18 cellular contexts compared by ENCODE assay signal in genomic region chr11:108596701-108597100, GRCh38. TPM values are rescaled to one million over a fixed set of nuclear protein-coding genes. Genes with fewer than 3 reads are reported as not detected.
DNase-seq lines count a peak whose midpoint lies in the region; ATAC-seq and TF ChIP-seq lines count a peak whose summit lies in the region.
"Had no signal": no experiment of that assay in that cellular context is flagged by ENCODE, and none has a peak within 500 bp of the region (broad histone marks: within the 10 kb centered on the region; RNA-seq: fewer than 3 reads in every experiment).

No MANE protein-coding gene starts in this region.

- DNase-seq in AML-193 (lab: John Stamatoyannopoulos, UW) (peak; percentile 17 to 27), GM23338 (ENCODE audit: low spot score) (no peak), M059J (ENCODE audit: low read depth) (peak; percentile 31), mesenchymal stem cell (no peak), kidney glomerular epithelial cell (lab: John Stamatoyannopoulos, UW) (no peak)
- DNase-seq: 8988T; ACHN; C1 segment of cervical spinal cord; Calu3; CD4-positive, alpha-beta memory T cell; COR-L47; DMS53; DMS79 treated with DMSO at 0.1 percent for 48 hours; GOT3; HCEC 1CT had no signal

- H3K4me2 ChIP-seq in GM23338 (no peak overlapping the region), mesenchymal stem cell (ENCODE audit: low read length, poor library complexity, severe bottlenecking) (no peak overlapping the region)
- H3K4me2 ChIP-seq: A549 had no signal

- H4K91ac ChIP-seq in mesenchymal stem cell (ENCODE audit: low read length): no peak overlapping the region

- H4K8ac ChIP-seq in mesenchymal stem cell (ENCODE audit: low read length): no peak overlapping the region

- no peak overlapping the region for H3K27ac Mint-ChIP-seq in GM23338

- H3K27me3 Mint-ChIP-seq in GM23338 (ENCODE audit: insufficient read depth, low read depth, poor library complexity): peaks cover 14% of the 10 kb centered on the region

- H3K23ac ChIP-seq in mesenchymal stem cell (ENCODE audit: low read length in 2 of 2): no peak overlapping the region

- peak overlapping the region; percentile 13 for H2AK5ac ChIP-seq in mesenchymal stem cell (ENCODE audit: low read length, severe bottlenecking)

- no peaks in the 10 kb centered on the region for H3K9me2 ChIP-seq in GM23338 (ENCODE audit: insufficient read depth)

- WGBS in mesenchymal stem cell: 50% methylated on average over 2 of the region's 2 CpGs

- H3K79me1 ChIP-seq in mesenchymal stem cell (replicated peaks; ENCODE audit: low read length, poor library complexity, severe bottlenecking): peaks cover 2% of the 10 kb centered on the region

- H3K9me3 ChIP-seq in mesenchymal stem cell (ENCODE audit: control insufficient read depth, low read length): no peaks in the 10 kb centered on the region
- H3K9me3 ChIP-seq: A549 had no signal

- H2BK12ac ChIP-seq in mesenchymal stem cell (ENCODE audit: low read length in 2 of 2): no peak overlapping the region

- no peak overlapping the region for H3K4ac ChIP-seq in mesenchymal stem cell (ENCODE audit: low read depth in 1 of 2, low read length in 2 of 2)

- H3K4me3 Mint-ChIP-seq in GM23338: no peak overlapping the region
- H3K4me3 Mint-ChIP-seq: CD4-positive, alpha-beta memory T cell had no signal

- H3K27ac ChIP-seq in GM23338 (ENCODE audit: low read depth) (no peak overlapping the region), mesenchymal stem cell (ENCODE audit: low read length, poor library complexity, severe bottlenecking) (no peak overlapping the region)
- H3K27ac ChIP-seq: A549 had no signal

- H2BK120ac ChIP-seq in mesenchymal stem cell (ENCODE audit: low read depth, low read length): no peak overlapping the region

- no peak overlapping the region for H2BK5ac ChIP-seq in mesenchymal stem cell (ENCODE audit: low read depth, low read length, poor library complexity, severe bottlenecking)

- H3K79me2 ChIP-seq in GM23338 (replicated peaks; ENCODE audit: insufficient read depth): peaks cover 9% of the 10 kb centered on the region; the same call in 1 of the 2 replicates

- H3F3A ChIP-seq in GM23338 (replicated peaks; ENCODE audit: low read depth): no peaks in the 10 kb centered on the region

- peaks cover 18% of the 10 kb centered on the region for H3K4me1 ChIP-seq in GM23338 (ENCODE audit: insufficient read depth)
- H3K4me1 ChIP-seq in mesenchymal stem cell (ENCODE audit: control insufficient read depth, insufficient read depth, low read depth, low read length): peaks cover 6% of the 10 kb centered on the region
- H3K4me1 ChIP-seq: A549 had no signal

- H3K36me3 ChIP-seq in GM23338 (ENCODE audit: insufficient read depth): no peaks in the 10 kb centered on the region
- no peaks in the 10 kb centered on the region for H3K36me3 ChIP-seq in mesenchymal stem cell (ENCODE audit: control insufficient read depth in 1 of 2, insufficient read depth in 2 of 2, low read depth in 1 of 2, low read length in 2 of 2)

- TF ChIP-seq CTCF in GM23338 (conservative IDR thresholded peaks at IDR 0.05; ENCODE audit: low read depth in 2 of 2): no peak

- H3K14ac ChIP-seq in mesenchymal stem cell (ENCODE audit: low read length in 2 of 2): no peak overlapping the region

- H2AFZ ChIP-seq in GM23338 (0 out of 2 replicates have a peak overlapping the region, but pooled peaks have one; percentile 90), mesenchymal stem cell (ENCODE audit: low read depth, low read length) (no peak overlapping the region)

- H2BK15ac ChIP-seq in mesenchymal stem cell (ENCODE audit: low read depth, poor library complexity, severe bottlenecking): no peak overlapping the region

- no peak overlapping the region for H3K18ac ChIP-seq in mesenchymal stem cell (ENCODE audit: low read depth in 1 of 2, low read length in 2 of 2)

- H3K36me3 Mint-ChIP-seq in GM23338 (ENCODE audit: low read depth): no peaks in the 10 kb centered on the region

- H3K27me3 ChIP-seq in GM23338 (ENCODE audit: insufficient read depth) (peaks cover 11% of the 10 kb centered on the region), mesenchymal stem cell (ENCODE audit: control insufficient read depth in 1 of 2, insufficient read depth in 1 of 2, low read length in 2 of 2) (peaks cover 0 to 50% of the 10 kb centered on the region in 2 experiments)

- no peaks in the 10 kb centered on the region for H3K9me3 Mint-ChIP-seq in GM23338

- peaks cover 23% of the 10 kb centered on the region for H3K4me1 Mint-ChIP-seq in GM23338

- H3K4me3 ChIP-seq in GM23338 (no peak overlapping the region), mesenchymal stem cell (ENCODE audit: insufficient read depth in 1 of 2, low read depth in 1 of 2, low read length in 2 of 2) (no peak overlapping the region)
- H3K4me3 ChIP-seq: A549 had no signal

- no peak overlapping the region for H3K9ac ChIP-seq in mesenchymal stem cell (ENCODE audit: low read length)

- ATAC-seq in GM23338 (no peak), HG02870 (IDR thresholded peaks at IDR 0.05; ENCODE audit: unreplicated experiment) (no peak), GM21737 (IDR thresholded peaks at IDR 0.05; ENCODE audit: unreplicated experiment) (no peak)
- ATAC-seq: A549 had no signal

- no peaks in the 10 kb centered on the region for H4K20me1 ChIP-seq in GM23338 (replicated peaks; ENCODE audit: insufficient read depth)

TF ChIP-seq in GM23338, 12 proteins besides CTCF, POLR2A, EP300 and RAD21:
- TF ChIP-seq POLR2AphosphoS5 (IDR thresholded peaks at IDR 0.05; ENCODE audit: low read depth): no peak
- no peak for TF ChIP-seq EZH2phosphoT487 (IDR thresholded peaks at IDR 0.05; ENCODE audit: unreplicated experiment)
- TF ChIP-seq, protein P1, sequence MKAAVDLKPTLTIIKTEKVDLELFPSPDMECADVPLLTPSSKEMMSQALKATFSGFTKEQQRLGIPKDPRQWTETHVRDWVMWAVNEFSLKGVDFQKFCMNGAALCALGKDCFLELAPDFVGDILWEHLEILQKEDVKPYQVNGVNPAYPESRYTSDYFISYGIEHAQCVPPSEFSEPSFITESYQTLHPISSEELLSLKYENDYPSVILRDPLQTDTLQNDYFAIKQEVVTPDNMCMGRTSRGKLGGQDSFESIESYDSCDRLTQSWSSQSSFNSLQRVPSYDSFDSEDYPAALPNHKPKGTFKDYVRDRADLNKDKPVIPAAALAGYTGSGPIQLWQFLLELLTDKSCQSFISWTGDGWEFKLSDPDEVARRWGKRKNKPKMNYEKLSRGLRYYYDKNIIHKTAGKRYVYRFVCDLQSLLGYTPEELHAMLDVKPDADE (IDR thresholded peaks at IDR 0.05): no peak
- no peak for TF ChIP-seq STAT1 (IDR thresholded peaks at IDR 0.05; ENCODE audit: unreplicated experiment)
- no peak for TF ChIP-seq JUNB (IDR thresholded peaks at IDR 0.05; ENCODE audit: unreplicated experiment)

RNA-seq across cellular contexts. Expression of gene EXPH5, which starts 3.1 kb away (rescaled TPM):
- 8.4 and 12.6 TPM in 2 replicates for total RNA-seq in GM23338 (2014; rRNA removed; shearing (Covaris generic))
- 2.6 and 3.6 TPM in 2 replicates for polyA plus RNA-seq in GM23338 (2016; fragmentation: Nextera tagmentation; extraction: Ambion mirVana)
- total RNA-seq in M059J (2014; rRNA removed; shearing (Covaris generic)): 2.3 and 2.7 TPM in 2 replicates
- polyA plus RNA-seq in mesenchymal stem cell (2013, experiment 1 of 2): 0.06 TPM
- 0.07 TPM for polyA plus RNA-seq in mesenchymal stem cell (2013, experiment 2 of 2)

Comparison
In these comparisons a context has a peak if more than half of its experiments do, and no peak if none do; other contexts are left out.
1. DNase-seq: peak in AML-193 (2 of 2) and M059J (single experiment); none in GM23338 (single experiment), mesenchymal stem cell (single experiment) and kidney glomerular epithelial cell (single experiment).